Comparison of ENCODE assay signal across 8 cellular contexts in the genomic region with DNA sequence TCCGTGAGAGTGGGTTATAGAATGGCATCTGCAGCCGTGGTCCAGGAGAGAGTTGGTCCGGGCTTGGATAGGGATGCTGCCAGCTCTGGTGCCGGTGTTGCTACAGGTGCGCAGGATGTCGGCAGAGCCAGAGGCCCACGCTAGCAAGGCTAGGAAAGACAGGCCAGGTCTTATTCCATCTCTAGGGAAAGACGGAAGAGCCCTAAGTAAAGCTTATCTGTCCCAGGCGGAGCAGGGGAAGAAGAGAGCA. TPM values are rescaled to one million over a fixed set of nuclear protein-coding genes. Genes with fewer than 3 reads are reported as not detected.
DNase-seq lines count a peak whose midpoint lies in the region; ATAC-seq and TF ChIP-seq lines count a peak whose summit lies in the region.

No MANE protein-coding gene starts in this region.

- DNase-seq in DMS79 treated with DMSO at 0.1 percent for 48 hours (lab: John Stamatoyannopoulos, UW) (peak; percentile 83), DMS79 (lab: John Stamatoyannopoulos, UW) (no peak), coronary artery (ENCODE audit: low spot score) (no peak), neural progenitor cell (ENCODE audit: low spot score) (no peak), mucosa of descending colon (no peak)
- no peak for DNase-seq in stimulated activated CD4-positive, alpha-beta T cell treated with anti-CD3 and anti-CD28 coated beads, Interleukin-2, amount 100 ng/mL, for 48 hours
- DNase-seq in central memory CD4-positive, alpha-beta T cell, result no peak

- peak overlapping the region; percentile 71 for H2AFZ ChIP-seq in neural progenitor cell (replicated peaks)

- H3K4me1 Mint-ChIP-seq in IgD-negative memory B cell (peaks cover 23 to 44% (median 23%) of the 10 kb centered on the region in 3 donors), neural progenitor cell (peaks cover 27% of the 10 kb centered on the region)

- H3K27me3 ChIP-seq in neural progenitor cell, result peaks cover 9% of the 10 kb centered on the region

- no peaks in the 10 kb centered on the region for H3K9me3 ChIP-seq in neural progenitor cell (ENCODE audit: low read depth)
- H3K9me3 ChIP-seq in mucosa of descending colon, result no peaks in the 10 kb centered on the region

- no peak overlapping the region for H3K9ac ChIP-seq in neural progenitor cell

- H3K27me3 Mint-ChIP-seq in IgD-negative memory B cell (no peaks in the 10 kb centered on the region), neural progenitor cell (ENCODE audit: insufficient read depth, low read depth) (peaks cover 7% of the 10 kb centered on the region)

- H3K4me2 ChIP-seq in neural progenitor cell, result peak overlapping the region; percentile 91

- peaks cover 50% of the 10 kb centered on the region for H3F3A ChIP-seq in neural progenitor cell (ENCODE audit: low read depth)

- H3K4me3 Mint-ChIP-seq in IgD-negative memory B cell (peak overlapping the region; percentile 90 to 98 (median 96)), neural progenitor cell (peak overlapping the region; percentile 87)

- intact Hi-C loops in mucosa of descending colon (cut with DNase I, micrococcal nuclease), result no loop called here

- H4K20me1 ChIP-seq in neural progenitor cell (ENCODE audit: low read depth), result peaks cover 22% of the 10 kb centered on the region

- H3K4me1 ChIP-seq in neural progenitor cell, result peaks cover 13% of the 10 kb centered on the region
- H3K4me1 ChIP-seq in mucosa of descending colon (ENCODE audit: low read depth), result peaks cover 30% of the 10 kb centered on the region

- peaks cover 15% of the 10 kb centered on the region for H3K79me2 ChIP-seq in neural progenitor cell (ENCODE audit: low read depth)

- peaks cover 3% of the 10 kb centered on the region for H3K36me3 Mint-ChIP-seq in IgD-negative memory B cell
- peaks cover 27% of the 10 kb centered on the region for H3K36me3 Mint-ChIP-seq in neural progenitor cell

- TF ChIP-seq CTCF in coronary artery (IDR thresholded peaks at IDR 0.05) (no peak), neural progenitor cell (IDR thresholded peaks at IDR 0.05) (no peak), mucosa of descending colon (IDR thresholded peaks at IDR 0.05) (no peak)

- no peaks in the 10 kb centered on the region for H3K9me3 Mint-ChIP-seq in IgD-negative memory B cell
- no peaks in the 10 kb centered on the region for H3K9me3 Mint-ChIP-seq in neural progenitor cell

- H3K27ac Mint-ChIP-seq in IgD-negative memory B cell, result peak overlapping the region; percentile 78 to 97 (median 93)
- no peak overlapping the region for H3K27ac Mint-ChIP-seq in neural progenitor cell

- ATAC-seq in mucosa of descending colon, result no peak

- H3K36me3 ChIP-seq in neural progenitor cell (no peaks in the 10 kb centered on the region), mucosa of descending colon (ENCODE audit: low read depth) (no peaks in the 10 kb centered on the region)

- H3K27ac ChIP-seq in coronary artery (peak overlapping the region; percentile 90 to 91), neural progenitor cell (no peak overlapping the region)

- H3K4me3 ChIP-seq in coronary artery, result peak overlapping the region; percentile 83
- peak overlapping the region; percentile 89 for H3K4me3 ChIP-seq in neural progenitor cell
- no peak overlapping the region for H3K4me3 ChIP-seq in mucosa of descending colon

RNA-seq across cellular contexts. Expression of a gene that starts 0.5 kb away (rescaled TPM):
- polyA plus RNA-seq in IgD-negative memory B cell, result 804 TPM
- total RNA-seq in neural progenitor cell (ENCODE audit: low replicate concordance) (32.7 and 37.5 TPM in 2 replicates), mucosa of descending colon (100 to 1,000 TPM; 188 to 279 (median 203) TPM)

RNA-seq across cellular contexts. Expression of a gene that starts 5.0 kb away (rescaled TPM):
- 1.1 TPM for polyA plus RNA-seq in IgD-negative memory B cell
- total RNA-seq in neural progenitor cell (ENCODE audit: low replicate concordance), result 0.77 and 1.2 TPM in 2 replicates
- 1 to 10 TPM in 2 of 3 donors, under 1 TPM in 1; 0.79 to 1.9 (median 1.3) TPM for total RNA-seq in mucosa of descending colon

RNA-seq across cellular contexts. Expression of a gene that starts 5.9 kb away (rescaled TPM):
- 18.2 TPM for polyA plus RNA-seq in IgD-negative memory B cell
- total RNA-seq in neural progenitor cell (ENCODE audit: low replicate concordance) (14.0 and 23.8 TPM in 2 replicates), mucosa of descending colon (10 to 100 TPM; 18.3 to 24.9 (median 20.4) TPM)

RNA-seq across cellular contexts. Expression of a gene that starts 10.9 kb away (rescaled TPM):
- polyA plus RNA-seq in IgD-negative memory B cell, result 328 TPM
- 43.5 and 53.5 TPM in 2 replicates for total RNA-seq in neural progenitor cell (ENCODE audit: low replicate concordance)
- total RNA-seq in mucosa of descending colon, result 100 to 1,000 TPM; 141 to 295 (median 191) TPM

RNA-seq across cellular contexts. Expression of a gene that starts 11.8 kb away (rescaled TPM):
- 54.3 TPM for polyA plus RNA-seq in IgD-negative memory B cell
- 28.8 and 38.3 TPM in 2 replicates for total RNA-seq in neural progenitor cell (ENCODE audit: low replicate concordance)
- total RNA-seq in mucosa of descending colon, result 10 to 100 TPM; 52.8 to 66.2 (median 59.0) TPM
